23 cellular contexts compared by ENCODE assay signal in the genomic region with DNA sequence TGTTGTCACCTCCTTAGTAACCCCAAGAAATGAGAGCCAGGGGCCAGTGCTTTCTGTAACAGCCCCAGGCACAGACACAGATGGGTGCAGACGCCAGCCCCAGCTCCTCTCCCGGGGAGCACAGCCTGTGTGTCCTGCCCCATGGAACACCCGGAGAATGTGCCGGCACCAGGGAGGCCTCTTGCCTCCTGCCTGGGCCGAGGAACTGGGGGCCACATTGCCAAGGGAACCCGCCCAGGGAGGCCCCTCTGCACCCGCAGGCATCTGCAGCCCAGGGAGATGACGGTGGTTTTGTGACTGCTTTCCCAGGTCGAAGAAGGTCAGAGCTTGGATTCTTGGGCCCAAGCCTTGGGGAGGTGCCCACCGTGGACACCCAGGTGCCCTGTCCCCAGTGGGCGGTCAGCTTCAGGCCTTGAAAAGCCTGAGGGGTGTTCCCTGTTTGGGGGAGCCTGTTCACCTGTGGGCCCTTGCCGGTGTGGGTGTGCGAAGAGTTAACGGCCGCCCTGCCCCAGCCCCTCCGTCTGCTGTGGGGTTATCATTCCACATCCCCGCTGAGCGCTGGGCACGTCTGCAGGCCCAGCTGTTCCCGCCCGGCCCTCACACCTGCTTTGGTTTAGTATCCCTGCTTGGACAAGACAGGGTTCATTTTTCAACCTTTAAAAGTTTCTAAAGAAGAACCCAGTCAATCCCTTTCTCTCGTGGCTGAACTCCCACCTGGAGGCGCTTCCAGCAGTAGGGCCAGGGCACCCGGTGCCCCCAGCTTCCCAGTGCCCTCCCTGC.
"Had no signal": no experiment of that assay in that cellular context is flagged by ENCODE, and none has a peak within 500 bp of the region (broad histone marks: within the 10 kb centered on the region; RNA-seq: fewer than 3 reads in every experiment).

No MANE protein-coding gene starts in this region.

- H3K27me3 ChIP-seq: heart left ventricle, right lobe of liver, testis, tibial nerve, upper lobe of right lung, vagina had no signal

- H3K36me3 ChIP-seq: heart left ventricle, neutrophil, right lobe of liver, tibial nerve, upper lobe of right lung, vagina had no signal

- H3K4me1 ChIP-seq: right lobe of liver had no signal

- H3K4me3 ChIP-seq: coronary artery, heart left ventricle, mucosa of descending colon, psoas muscle, right lobe of liver, skin epidermis, testis, tibial nerve, upper lobe of right lung, vagina had no signal

- H3K27ac ChIP-seq: coronary artery, heart left ventricle, neutrophil, psoas muscle, right lobe of liver, testis, upper lobe of right lung, vagina had no signal

- DNase-seq: effector CD4-positive, alpha-beta T cell; endodermal cell; erythroblast; foreskin melanocyte; heart left ventricle; hippocampal formation; kidney glomerular epithelial cell; mammary epithelial cell; mucosa of descending colon; psoas muscle; retina; right lobe of liver; stimulated activated CD4-positive, alpha-beta T cell treated with anti-CD3 and anti-CD28 coated beads, Interleukin-2, amount 100 ng/mL, for 24 hours; stimulated activated CD4-positive, alpha-beta T cell treated with anti-CD3 and anti-CD28 coated beads, Interleukin-4, amount 100 ng/mL, for 4 hours; stimulated activated naive B cell treated with anti-CD40 and anti-IgM and Interleukin-4, amounts not matched to agents 10 μg/mL and 1 μg/mL and 100 μg/mL, for 72 hours; stimulated activated naive CD8-positive, alpha-beta T cell treated with anti-CD3 and anti-CD28 coated beads, Interleukin-15, amount 100 ng/mL, for 72 hours; testis; upper lobe of right lung had no signal

- H3K9me3 ChIP-seq: heart left ventricle, mucosa of descending colon, neutrophil, psoas muscle, right lobe of liver, testis, tibial nerve, upper lobe of right lung, vagina had no signal
